In genomic region chr20:1509237-1509636, GRCh38 we compare ENCODE assay signal across 9 cellular contexts. TPM values are rescaled to one million over a fixed set of nuclear protein-coding genes. Genes with fewer than 3 reads are reported as not detected.
DNase-seq lines count a peak whose midpoint lies in the region; ATAC-seq and TF ChIP-seq lines count a peak whose summit lies in the region.
"Had no signal": no experiment of that assay in that cellular context is flagged by ENCODE, and none has a peak within 500 bp of the region (broad histone marks: within the 10 kb centered on the region; RNA-seq: fewer than 3 reads in every experiment).

No MANE protein-coding gene starts in this region.

- peaks cover 59% of the 10 kb centered on the region for H3K27me3 Mint-ChIP-seq in T-helper 17 cell

- DNase-seq in HEK293T (ENCODE audit: extremely low spot score) (peak; percentile 33), T-helper 17 cell (no peak), fibroblast of mammary gland (ENCODE audit: low read depth) (peak; percentile 48), omental fat pad (ENCODE audit: low spot score) (no peak)
- peak; percentile 4 for DNase-seq in stimulated activated CD8-positive, alpha-beta memory T cell treated with anti-CD3 and anti-CD28 coated beads, Interleukin-12 subunit alpha, Interleukin-12 subunit beta, amount 100 ng/mL, for 1 hour (ENCODE audit: low read depth)

- H3K27ac Mint-ChIP-seq in T-helper 17 cell: no peak overlapping the region

- CTCF ChIA-PET in HEK293T (lab: Yijun Ruan, JAX): interaction anchor here (0.7 kb wide), 1 partner anchor 681 kb away, joined by 6 read pairs; no protein-coding TSS in a partner anchor

- peaks cover 7% of the 10 kb centered on the region for H3K36me3 Mint-ChIP-seq in T-helper 17 cell (ENCODE audit: low read depth)

- POLR2A ChIA-PET in HEK293T (lab: Yijun Ruan, JAX): no interaction called here

- no peaks in the 10 kb centered on the region for H3K9me3 ChIP-seq in T-helper 17 cell (ENCODE audit: control insufficient read depth, low read length, poor library complexity, severe bottlenecking)

- H3K4me1 Mint-ChIP-seq in T-helper 17 cell: no peaks in the 10 kb centered on the region

- no peak overlapping the region for H3K4me3 Mint-ChIP-seq in T-helper 17 cell

- no peak overlapping the region for H3K4me3 ChIP-seq in fibroblast of mammary gland (ENCODE audit: control insufficient read depth, low read depth, low read length)

- ATAC-seq in T-helper 17 cell (peak; percentile 67), HG03521 (IDR thresholded peaks at IDR 0.05; ENCODE audit: unreplicated experiment) (no peak), GM21367 (IDR thresholded peaks at IDR 0.05; ENCODE audit: unreplicated experiment) (no peak), omental fat pad (ENCODE audit: low FRiP score) (no peak)

- peak; percentile 68 for TF ChIP-seq CTCF in C4-2B (conservative IDR thresholded peaks at IDR 0.05)
- peak; percentile 53 for TF ChIP-seq CTCF in fibroblast of mammary gland (conservative IDR thresholded peaks at IDR 0.05; ENCODE audit: control insufficient read depth, insufficient read depth, low read depth, low read length)
- no peak for TF ChIP-seq CTCF in omental fat pad (IDR thresholded peaks at IDR 0.05)

- no peak overlapping the region for H3K27ac ChIP-seq in C4-2B
- H3K27ac ChIP-seq: epithelial cell of prostate had no signal

TF ChIP-seq in HEK293T, 16 proteins besides CTCF, POLR2A, EP300 and RAD21:
- TF ChIP-seq NFRKB (IDR thresholded peaks at IDR 0.05) (no peak), FOXM1 (IDR thresholded peaks at IDR 0.05; ENCODE audit: borderline replicate concordance) (no peak), HDGF (IDR thresholded peaks at IDR 0.05; ENCODE audit: borderline replicate concordance) (no peak), TARDBP (IDR thresholded peaks at IDR 0.05) (no peak), ARNT (IDR thresholded peaks at IDR 0.05) (no peak), SP1 (IDR thresholded peaks at IDR 0.05) (no peak), FOXA1 (IDR thresholded peaks at IDR 0.05) (no peak), L3MBTL2 (conservative IDR thresholded peaks at IDR 0.05) (no peak), ELF4 (IDR thresholded peaks at IDR 0.05) (no peak), LEF1 (IDR thresholded peaks at IDR 0.05; ENCODE audit: borderline replicate concordance) (no peak), ZNF384 (IDR thresholded peaks at IDR 0.05) (no peak), SUZ12 (IDR thresholded peaks at IDR 0.05) (no peak), FOXK2 (IDR thresholded peaks at IDR 0.05) (no peak), CTBP1 (IDR thresholded peaks at IDR 0.05; ENCODE audit: borderline replicate concordance) (no peak), BHLHE40 (IDR thresholded peaks at IDR 0.05; ENCODE audit: borderline replicate concordance) (no peak)
- TF ChIP-seq, protein P1, sequence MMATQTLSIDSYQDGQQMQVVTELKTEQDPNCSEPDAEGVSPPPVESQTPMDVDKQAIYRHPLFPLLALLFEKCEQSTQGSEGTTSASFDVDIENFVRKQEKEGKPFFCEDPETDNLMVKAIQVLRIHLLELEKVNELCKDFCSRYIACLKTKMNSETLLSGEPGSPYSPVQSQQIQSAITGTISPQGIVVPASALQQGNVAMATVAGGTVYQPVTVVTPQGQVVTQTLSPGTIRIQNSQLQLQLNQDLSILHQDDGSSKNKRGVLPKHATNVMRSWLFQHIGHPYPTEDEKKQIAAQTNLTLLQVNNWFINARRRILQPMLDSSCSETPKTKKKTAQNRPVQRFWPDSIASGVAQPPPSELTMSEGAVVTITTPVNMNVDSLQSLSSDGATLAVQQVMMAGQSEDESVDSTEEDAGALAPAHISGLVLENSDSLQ (IDR thresholded peaks at IDR 0.05): no peak

RNA-seq across cellular contexts. Expression of gene SIRPB2, which starts 18.0 kb away (rescaled TPM):
- 1 to 10 TPM in 1 of 2 donors, under 1 TPM in 1; 0.78 to 1.8 TPM for total RNA-seq in T-helper 17 cell
- 10 to 100 TPM; 13.6 to 35.0 (median 25.7) TPM for total RNA-seq in omental fat pad

RNA-seq across cellular contexts. Expression of gene NSFL1C, which starts 42.6 kb away (rescaled TPM):
- total RNA-seq in T-helper 17 cell (10 to 100 TPM; 57.7 to 63.1 TPM), omental fat pad (10 to 100 TPM; 34.0 to 61.9 (median 57.5) TPM)

RNA-seq across cellular contexts. Expression of gene SIRPD, which starts 48.3 kb away (rescaled TPM):
- not detected for total RNA-seq in T-helper 17 cell
- 1 to 10 TPM in 1 of 4 donors, under 1 TPM in 1, not detected in 2; 0.96 to 1.1 TPM for total RNA-seq in omental fat pad

Comparison
In these comparisons a context has a peak if more than half of its experiments do, and no peak if none do; other contexts are left out.
1. CTCF ChIP-seq: peak in C4-2B (single experiment) and fibroblast of mammary gland (single experiment); none in omental fat pad (0 of 3).
2. DNase-seq: peak in HEK293T (single experiment), fibroblast of mammary gland (single experiment) and stimulated activated CD8-positive, alpha-beta memory T cell treated with anti-CD3 and anti-CD28 coated beads, Interleukin-12 subunit alpha, Interleukin-12 subunit beta, amount 100 ng/mL, for 1 hour (single experiment); none in T-helper 17 cell (0 of 3) and omental fat pad (single experiment).
3. RNA of gene SIRPB2, which starts 18.0 kb away (total RNA-seq): 13.6 to 35.0 TPM in omental fat pad; 0.78 to 1.8 TPM in T-helper 17 cell; every median in the first group is over 4 times any median in the second.